Comparison of ENCODE assay signal across 1 cellular context in the genomic region with DNA sequence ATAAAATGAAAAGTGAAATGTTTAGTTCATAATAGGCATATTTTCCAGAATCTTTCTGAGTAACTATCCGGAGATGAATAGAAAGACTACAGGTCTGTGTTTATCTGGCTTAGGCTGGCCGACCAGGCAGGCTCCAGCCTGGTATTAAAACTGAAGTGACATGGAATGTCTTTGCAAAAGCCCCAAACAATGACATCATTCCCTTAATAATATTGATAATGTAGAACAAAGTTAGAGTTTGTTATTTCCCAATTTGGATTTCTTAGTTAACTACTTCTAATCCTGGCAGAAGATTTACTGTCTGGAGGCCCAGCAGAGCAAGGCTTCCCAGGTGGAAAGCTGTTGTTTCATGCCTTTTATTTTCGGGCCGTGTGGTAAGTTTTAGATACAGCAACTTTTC.
TF ChIP-seq lines count a peak whose summit lies in the region.

No MANE protein-coding gene starts in this region.

TF ChIP-seq in IMR-90, 13 proteins besides CTCF, POLR2A, EP300 and RAD21:
- TF ChIP-seq RCOR1 (IDR thresholded peaks at IDR 0.05; ENCODE audit: insufficient replicate concordance, low read length) (no peak), MAFK (IDR thresholded peaks at IDR 0.05; ENCODE audit: low read depth, low read length) (no peak), RFX5 (IDR thresholded peaks at IDR 0.05; ENCODE audit: low read depth, low read length) (no peak), SMC3 (IDR thresholded peaks at IDR 0.05; ENCODE audit: low read depth, low read length) (no peak), BHLHE40 (IDR thresholded peaks at IDR 0.05; ENCODE audit: low read depth, low read length) (no peak), NFE2L2 (IDR thresholded peaks at IDR 0.05; ENCODE audit: low read depth, low read length) (no peak)
- TF ChIP-seq, protein P1, sequence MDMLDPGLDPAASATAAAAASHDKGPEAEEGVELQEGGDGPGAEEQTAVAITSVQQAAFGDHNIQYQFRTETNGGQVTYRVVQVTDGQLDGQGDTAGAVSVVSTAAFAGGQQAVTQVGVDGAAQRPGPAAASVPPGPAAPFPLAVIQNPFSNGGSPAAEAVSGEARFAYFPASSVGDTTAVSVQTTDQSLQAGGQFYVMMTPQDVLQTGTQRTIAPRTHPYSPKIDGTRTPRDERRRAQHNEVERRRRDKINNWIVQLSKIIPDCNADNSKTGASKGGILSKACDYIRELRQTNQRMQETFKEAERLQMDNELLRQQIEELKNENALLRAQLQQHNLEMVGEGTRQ (IDR thresholded peaks at IDR 0.05; ENCODE audit: low read depth, low read length), result no peak
